In the genomic region with DNA sequence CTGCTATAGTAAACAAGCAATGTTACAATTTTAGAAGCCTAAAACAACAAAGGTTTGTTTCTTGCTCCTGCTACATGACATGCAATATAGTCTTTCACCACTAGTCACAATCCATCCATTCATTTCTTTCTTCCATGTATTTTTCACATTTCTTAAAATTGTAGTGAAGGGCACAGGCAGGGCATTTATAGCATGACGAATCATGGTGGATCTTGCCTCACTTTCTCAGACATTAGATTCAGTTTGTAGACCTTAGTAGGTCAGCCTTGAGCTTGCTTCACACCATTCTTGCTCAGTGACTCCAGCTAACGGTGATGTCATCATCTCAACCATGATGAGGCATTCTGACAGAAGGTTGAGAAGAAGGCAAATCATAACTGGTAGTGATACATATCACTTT, we compare ENCODE assay signal across 13 cellular contexts.
A peak's percentile ranks its signal among the peaks of the same experiment; 100 is the strongest.
DNase-seq lines count a peak whose midpoint lies in the region; ATAC-seq and TF ChIP-seq lines count a peak whose summit lies in the region.
"Had no signal": no experiment of that assay in that cellular context is flagged by ENCODE, and none has a peak within 500 bp of the region (broad histone marks: within the 10 kb centered on the region; RNA-seq: fewer than 3 reads in every experiment).

No MANE protein-coding gene starts in this region.

- no peak overlapping the region for H3K4me2 ChIP-seq in MM.1S (ENCODE audit: low read depth, low read length)

- H3K4me3 ChIP-seq in cardiac muscle cell: no peak overlapping the region
- H3K4me3 ChIP-seq in right cardiac atrium (ENCODE audit: low read length): no peak overlapping the region
- no peak overlapping the region for H3K4me3 ChIP-seq in MM.1S (ENCODE audit: low read length)
- no peak overlapping the region for H3K4me3 ChIP-seq in epithelial cell of esophagus (ENCODE audit: low read length)
- H3K4me3 ChIP-seq: mucosa of descending colon had no signal

- H3K36me3 Mint-ChIP-seq in activated CD8-positive, alpha-beta T cell treated with anti-CD3 and anti-CD28 coated beads, Interleukin-2, amount 10 ng/mL, durations not matched to agents 7 days and 5 days (ENCODE audit: low read depth): no peaks in the 10 kb centered on the region

- TF ChIP-seq CTCF in cardiac muscle cell (IDR thresholded peaks at IDR 0.05; ENCODE audit: low read depth, low read length): peak; percentile 2
- TF ChIP-seq CTCF in MM.1S (IDR thresholded peaks at IDR 0.05; ENCODE audit: low read length): peak; percentile 20
- TF ChIP-seq CTCF in epithelial cell of esophagus (IDR thresholded peaks at IDR 0.05; ENCODE audit: insufficient read depth, low read depth, low read length, missing control alignments): no peak

- no peaks in the 10 kb centered on the region for H3K9me3 Mint-ChIP-seq in activated CD8-positive, alpha-beta T cell treated with anti-CD3 and anti-CD28 coated beads, Interleukin-2, amount 10 ng/mL, durations not matched to agents 7 days and 5 days (ENCODE audit: insufficient read depth)
- H3K9me3 Mint-ChIP-seq: T-helper 1 cell treated with Interleukin-12 subunit alpha and Interleukin-12 subunit beta and Interleukin-4 antibody, amounts not matched to agents 30 μg/mL and 1 μg/mL, for 36 hours had no signal

- H3K79me2 ChIP-seq in MM.1S (ENCODE audit: low read length): no peaks in the 10 kb centered on the region

- H2AFZ ChIP-seq in MM.1S (ENCODE audit: low read length): no peak overlapping the region

- no peaks in the 10 kb centered on the region for H3K4me1 Mint-ChIP-seq in activated CD8-positive, alpha-beta T cell treated with anti-CD3 and anti-CD28 coated beads, Interleukin-2, amount 10 ng/mL, durations not matched to agents 7 days and 5 days (ENCODE audit: low read depth)

- H3K4me1 ChIP-seq in cardiac muscle cell (ENCODE audit: low read depth): no peaks in the 10 kb centered on the region
- no peaks in the 10 kb centered on the region for H3K4me1 ChIP-seq in right cardiac atrium (ENCODE audit: control insufficient read depth, insufficient read depth, low read length)
- H3K4me1 ChIP-seq in MM.1S (ENCODE audit: low read length): no peaks in the 10 kb centered on the region

- DNase-seq in cardiac muscle cell (ENCODE audit: low read depth in 1 of 2, low spot score in 1 of 2) (peak in 1 of 2 donors; percentile 17), right cardiac atrium (no peak), MM.1S (no peak), epithelial cell of esophagus (ENCODE audit: low read depth) (peak; percentile 74), NOMO-1 treated with DMSO at 0.1 percent for 48 hours (lab: John Stamatoyannopoulos, UW; ENCODE audit: unreplicated experiment) (no peak), epidermal melanocyte (ENCODE audit: insufficient read length, low spot score) (no peak)
- DNase-seq in stimulated activated CD4-positive, alpha-beta T cell treated with anti-CD3 and anti-CD28 coated beads, Interleukin-4, amount 100 ng/mL, for 4 hours: no peak
- no peak for DNase-seq in activated CD8-positive, alpha-beta T cell treated with anti-CD3 and anti-CD28 coated beads, Interleukin-2, amount 10 ng/mL, durations not matched to agents 7 days and 5 days
- DNase-seq: ACHN, hippocampal formation, mucosa of descending colon, NCI-H2171 had no signal

- no peaks in the 10 kb centered on the region for H3K36me3 ChIP-seq in cardiac muscle cell
- no peaks in the 10 kb centered on the region for H3K36me3 ChIP-seq in MM.1S (replicated peaks; ENCODE audit: insufficient read depth, low read length)

- ATAC-seq in right cardiac atrium: no peak
- ATAC-seq in activated CD8-positive, alpha-beta T cell treated with anti-CD3 and anti-CD28 coated beads, Interleukin-2, amount 10 ng/mL, durations not matched to agents 7 days and 5 days: no peak
- ATAC-seq: mucosa of descending colon had no signal

- H3K27ac Mint-ChIP-seq in activated CD8-positive, alpha-beta T cell treated with anti-CD3 and anti-CD28 coated beads, Interleukin-2, amount 10 ng/mL, durations not matched to agents 7 days and 5 days: no peak overlapping the region
- H3K27ac Mint-ChIP-seq: T-helper 1 cell treated with Interleukin-12 subunit alpha and Interleukin-12 subunit beta and Interleukin-4 antibody, amounts not matched to agents 30 μg/mL and 1 μg/mL, for 36 hours had no signal

- H3K27ac ChIP-seq in cardiac muscle cell (no peak overlapping the region), right cardiac atrium (ENCODE audit: low read length) (no peak overlapping the region), MM.1S (ENCODE audit: low read length) (no peak overlapping the region)

- H3K9ac ChIP-seq in MM.1S (ENCODE audit: low read length): no peak overlapping the region

- no peaks in the 10 kb centered on the region for H4K20me1 ChIP-seq in MM.1S (ENCODE audit: insufficient read depth, low read length)

- no peaks in the 10 kb centered on the region for H3K27me3 Mint-ChIP-seq in activated CD8-positive, alpha-beta T cell treated with anti-CD3 and anti-CD28 coated beads, Interleukin-2, amount 10 ng/mL, durations not matched to agents 7 days and 5 days (ENCODE audit: low read depth)

- no peaks in the 10 kb centered on the region for H3K9me2 ChIP-seq in MM.1S (replicated peaks; ENCODE audit: insufficient read depth, low read length)

- H3K9me3 ChIP-seq in cardiac muscle cell (ENCODE audit: low read depth) (no peaks in the 10 kb centered on the region), right cardiac atrium (ENCODE audit: control insufficient read depth, low read length) (no peaks in the 10 kb centered on the region), MM.1S (replicated peaks; ENCODE audit: insufficient read depth, low read length) (no peaks in the 10 kb centered on the region)
- H3K9me3 ChIP-seq: mucosa of descending colon had no signal

- H3K4me3 Mint-ChIP-seq in activated CD8-positive, alpha-beta T cell treated with anti-CD3 and anti-CD28 coated beads, Interleukin-2, amount 10 ng/mL, durations not matched to agents 7 days and 5 days: no peak overlapping the region
- H3K4me3 Mint-ChIP-seq: T-helper 1 cell treated with Interleukin-12 subunit alpha and Interleukin-12 subunit beta and Interleukin-4 antibody, amounts not matched to agents 30 μg/mL and 1 μg/mL, for 36 hours had no signal

- intact Hi-C loops in right cardiac atrium (cut with DNase I): no loop called here

- H3K27me3 ChIP-seq in cardiac muscle cell (no peaks in the 10 kb centered on the region), right cardiac atrium (ENCODE audit: control insufficient read depth, insufficient read depth) (no peaks in the 10 kb centered on the region), MM.1S (replicated peaks; ENCODE audit: insufficient read depth, low read length) (no peaks in the 10 kb centered on the region)

- H3F3A ChIP-seq in MM.1S (ENCODE audit: insufficient read depth, low read length): no peaks in the 10 kb centered on the region

- POLR2A ChIA-PET in activated CD8-positive, alpha-beta T cell treated with anti-CD3 and anti-CD28 coated beads, Interleukin-2, amount 10 ng/mL, durations not matched to agents 7 days and 5 days (lab: Charles Lee): no interaction called here

- WGBS in right cardiac atrium: 49% methylated on average over 2 of the region's 2 CpGs

- CTCF ChIA-PET in activated CD8-positive, alpha-beta T cell treated with anti-CD3 and anti-CD28 coated beads, Interleukin-2, amount 10 ng/mL, durations not matched to agents 7 days and 5 days (lab: Charles Lee): no interaction called here
